24 cellular contexts compared by ENCODE assay signal in genomic region chr16:900211-900610, GRCh38.
DNase-seq lines count a peak whose midpoint lies in the region; ATAC-seq, FAIRE-seq and TF ChIP-seq lines count a peak whose summit lies in the region.
"Had no signal": no experiment of that assay in that cellular context is flagged by ENCODE, and none has a peak within 500 bp of the region (broad histone marks: within the 10 kb centered on the region; RNA-seq: fewer than 3 reads in every experiment).

No MANE protein-coding gene starts in this region.

- H3K4me3 ChIP-seq in BE2C (ENCODE audit: low read depth, low read length) (no peak overlapping the region), thyroid gland (replicated peaks in 1 of 3) (no peak overlapping the region)
- H3K4me3 ChIP-seq: BLaER1 treated with 17β-estradiol and CSF1 and Interleukin-3, amounts not matched to agents 10 nM and 100 nM; GM12878 had no signal

- no peaks in the 10 kb centered on the region for H3K27me3 ChIP-seq in BE2C
- H3K27me3 ChIP-seq in thyroid gland, result no peaks in the 10 kb centered on the region
- H3K27me3 ChIP-seq: BLaER1 treated with 17β-estradiol and CSF1 and Interleukin-3, amounts not matched to agents 10 nM and 100 nM had no signal

- TF ChIP-seq CTCF in BE2C (IDR thresholded peaks at IDR 0.05; ENCODE audit: low read depth, low read length) (no peak), chondrocyte (IDR thresholded peaks at IDR 0.05) (no peak), progenitor cell of endocrine pancreas (IDR thresholded peaks at IDR 0.05; ENCODE audit: unreplicated experiment) (no peak), thyroid gland (IDR thresholded peaks at IDR 0.05) (no peak)

- TF ChIP-seq POLR2A in thyroid gland (IDR thresholded peaks at IDR 0.05), result no peak

- intact Hi-C loops in Right ventricle myocardium inferior (cut with DNase I) (no loop called here), cardiac septum (cut with DNase I) (no loop called here), thyroid gland (cut with DNase I) (no loop called here)

- no peak overlapping the region for H3K27ac Mint-ChIP-seq in chondrocyte (ENCODE audit: unreplicated experiment)
- peak overlapping the region; percentile 29 for H3K27ac Mint-ChIP-seq in progenitor cell of endocrine pancreas
- H3K27ac Mint-ChIP-seq: B cell; CD14-positive monocyte; CD4-positive, alpha-beta T cell had no signal

- no peak for FAIRE-seq in GM19239 (lab: Jason Lieb, UNC)
- FAIRE-seq: A204.1, D721Med, GM12878, GM18507, H54 had no signal

- H3K4me3 Mint-ChIP-seq in chondrocyte (ENCODE audit: unreplicated experiment) (no peak overlapping the region), progenitor cell of endocrine pancreas (ENCODE audit: low read depth) (no peak overlapping the region)
- H3K4me3 Mint-ChIP-seq: B cell; CD14-positive monocyte; CD4-positive, alpha-beta T cell; CD8-positive, alpha-beta memory T cell had no signal

- H3K36me3 Mint-ChIP-seq in chondrocyte (ENCODE audit: low read depth) (peaks cover 3% of the 10 kb centered on the region), progenitor cell of endocrine pancreas (ENCODE audit: insufficient read depth) (peaks cover 3% of the 10 kb centered on the region)

- peaks cover 16% of the 10 kb centered on the region for H3K4me1 ChIP-seq in BE2C
- no peaks in the 10 kb centered on the region for H3K4me1 ChIP-seq in thyroid gland

- peak; percentile 1 for DNase-seq in Right ventricle myocardium inferior (ENCODE audit: missing footprints)
- DNase-seq in cardiac septum (ENCODE audit: low spot score), result no peak
- DNase-seq in BE2C, result peak; percentile 0
- DNase-seq in chondrocyte (ENCODE audit: low spot score), result peak; percentile 41
- DNase-seq in progenitor cell of endocrine pancreas (ENCODE audit: low spot score, unreplicated experiment), result no peak
- DNase-seq in GM19239 (ENCODE audit: insufficient read length, low spot score), result no peak
- no peak for DNase-seq in thyroid gland
- DNase-seq: CD4-positive, alpha-beta T cell; DMS 273 treated with DMSO at 0.1 percent for 48 hours; DMS79; EL; GDM1; GOT3; HCEC 1CT had no signal

- ATAC-seq in Right ventricle myocardium inferior, result no peak
- ATAC-seq: GM12878 had no signal

- no peaks in the 10 kb centered on the region for H3K36me3 ChIP-seq in BE2C
- no peaks in the 10 kb centered on the region for H3K36me3 ChIP-seq in thyroid gland

- WGBS in thyroid gland, 2 donors, result 97 to 99% methylated on average over 7 of the region's 7 CpGs

- no peak overlapping the region for H3K27ac ChIP-seq in thyroid gland
- H3K27ac ChIP-seq: 22Rv1; BLaER1 treated with 17β-estradiol and CSF1 and Interleukin-3, amounts not matched to agents 10 nM and 100 nM had no signal

- H3K4me1 Mint-ChIP-seq in chondrocyte (ENCODE audit: low read depth) (no peaks in the 10 kb centered on the region), progenitor cell of endocrine pancreas (ENCODE audit: low read depth) (peaks cover 3% of the 10 kb centered on the region)
- H3K4me1 Mint-ChIP-seq: B cell, CD14-positive monocyte had no signal

- H3K27me3 Mint-ChIP-seq in chondrocyte (ENCODE audit: low read depth) (no peaks in the 10 kb centered on the region), progenitor cell of endocrine pancreas (no peaks in the 10 kb centered on the region)
- H3K27me3 Mint-ChIP-seq: B cell; CD4-positive, alpha-beta T cell; CD8-positive, alpha-beta memory T cell had no signal

- H3K9me3 Mint-ChIP-seq in chondrocyte (ENCODE audit: low read depth) (no peaks in the 10 kb centered on the region), progenitor cell of endocrine pancreas (ENCODE audit: low read depth) (peaks cover 2% of the 10 kb centered on the region)
- H3K9me3 Mint-ChIP-seq: CD4-positive, alpha-beta T cell; CD8-positive, alpha-beta memory T cell had no signal

- H3K9me3 ChIP-seq in BE2C (no peaks in the 10 kb centered on the region), thyroid gland (no peaks in the 10 kb centered on the region)

Comparison
In these comparisons a context has a peak if more than half of its experiments do, and no peak if none do; other contexts are left out.
1. DNase-seq: peak in Right ventricle myocardium inferior (single experiment), BE2C (single experiment) and chondrocyte (single experiment); none in cardiac septum (single experiment), progenitor cell of endocrine pancreas (single experiment), GM19239 (single experiment) and thyroid gland (0 of 2).